In the genomic region with DNA sequence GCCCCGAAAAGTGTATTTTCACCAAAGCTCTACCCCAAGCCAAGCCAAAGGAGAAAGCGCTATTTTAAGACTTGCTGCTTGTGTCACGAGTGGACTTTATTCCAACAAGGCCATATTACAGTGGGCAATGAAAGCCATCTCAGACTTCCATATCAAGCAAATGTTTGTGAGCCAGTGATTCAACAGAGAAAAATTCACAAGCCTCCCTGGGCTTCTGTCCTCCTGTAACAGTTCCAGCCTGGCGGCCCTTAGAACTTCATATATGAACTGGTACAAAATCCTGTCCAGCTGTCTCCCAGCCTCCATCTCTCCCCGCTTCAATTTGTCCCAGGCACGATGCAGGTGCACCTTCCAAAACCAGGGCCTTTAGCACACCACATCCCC, we compare ENCODE assay signal across 11 cellular contexts. TPM values are rescaled to one million over a fixed set of nuclear protein-coding genes. Genes with fewer than 3 reads are reported as not detected.
A peak's percentile ranks its signal among the peaks of the same experiment; 100 is the strongest.
DNase-seq lines count a peak whose midpoint lies in the region; ATAC-seq and TF ChIP-seq lines count a peak whose summit lies in the region.
"Had no signal": no experiment of that assay in that cellular context is flagged by ENCODE, and none has a peak within 500 bp of the region (broad histone marks: within the 10 kb centered on the region; RNA-seq: fewer than 3 reads in every experiment).

No MANE protein-coding gene starts in this region.

- peak overlapping the region; percentile 69 to 75 for H3K27ac ChIP-seq in coronary artery
- H3K27ac ChIP-seq in left lung: no peak overlapping the region
- peak overlapping the region in 3 of 5 donors; percentile 41 to 71 (median 70) for H3K27ac ChIP-seq in stomach
- no peak overlapping the region for H3K27ac ChIP-seq in caudate nucleus (ENCODE audit: low read depth, low read length)
- H3K27ac ChIP-seq: foreskin keratinocyte had no signal

- TF ChIP-seq POLR2A in stomach (IDR thresholded peaks at IDR 0.05): no peak

- 58 to 85% (median 76%) methylated on average over 6 of the region's 6 CpGs for WGBS in stomach, 5 donors

- no peak for TF ChIP-seq CTCF in coronary artery (IDR thresholded peaks at IDR 0.05)
- no peak for TF ChIP-seq CTCF in left lung (IDR thresholded peaks at IDR 0.05)
- no peak for TF ChIP-seq CTCF in stomach (IDR thresholded peaks at IDR 0.05)

- intact Hi-C loops in left lung (cut with DNase I) (no loop called here), stomach (cut with DNase I; ENCODE audit: low total_unique reads) (no loop called here)

- H3K4me1 ChIP-seq in left lung (no peaks in the 10 kb centered on the region), stomach (peaks cover 2 to 59% (median 28%) of the 10 kb centered on the region in 4 donors)
- H3K4me1 ChIP-seq: foreskin keratinocyte had no signal

- H3K27me3 ChIP-seq in left lung: no peaks in the 10 kb centered on the region
- no peaks in the 10 kb centered on the region for H3K27me3 ChIP-seq in stomach
- H3K27me3 ChIP-seq: foreskin keratinocyte had no signal

- ATAC-seq in left lung (peak; percentile 44), HG02973 (IDR thresholded peaks at IDR 0.05; ENCODE audit: unreplicated experiment) (no peak)
- ATAC-seq: foreskin keratinocyte had no signal

- H3K36me3 ChIP-seq in left lung: no peaks in the 10 kb centered on the region
- H3K36me3 ChIP-seq in stomach: peaks cover 0 to 7% (median 0%) of the 10 kb centered on the region in 4 donors

- DNase-seq in EH (ENCODE audit: low read depth) (peak; percentile 84), coronary artery (ENCODE audit: low spot score) (no peak), left lung (no peak), stomach (no peak), HT-29 (ENCODE audit: low spot score) (no peak), inferior parietal cortex (ENCODE audit: extremely low spot score) (no peak), caudate nucleus (lab: John Stamatoyannopoulos, UW) (no peak)
- DNase-seq: foreskin keratinocyte, NCI-H774, SHP77 treated with DMSO at 0.1 percent for 48 hours had no signal

- peak overlapping the region; percentile 38 for H3K4me3 ChIP-seq in coronary artery
- no peak overlapping the region for H3K4me3 ChIP-seq in left lung
- H3K4me3 ChIP-seq in stomach: no peak overlapping the region

- no peak for TF ChIP-seq EP300 in stomach (IDR thresholded peaks at IDR 0.05)

- H3K9me3 ChIP-seq in left lung (no peaks in the 10 kb centered on the region), stomach (no peaks in the 10 kb centered on the region)

RNA-seq across cellular contexts. Expression of gene LARGE1, which starts 11.2 kb away (rescaled TPM):
- total RNA-seq in left lung (10 to 100 TPM; 22.4 to 28.9 TPM), stomach (100 to 1,000 TPM in 2 of 5 donors, 10 to 100 TPM in 3; 36.9 to 110 (median 86.6) TPM)
- polyA plus RNA-seq in stomach: 1 to 10 TPM; 3.5 to 7.8 (median 4.6) TPM
- 12.6 and 13.1 TPM in 2 replicates for total RNA-seq in HT-29 (2014; rRNA removed; shearing (Covaris generic))

Comparison
In these comparisons a context has a peak if more than half of its experiments do, and no peak if none do; other contexts are left out.
1. H3K27ac ChIP-seq: peak in coronary artery (2 of 2) and stomach (3 of 5); none in left lung (0 of 2) and caudate nucleus (single experiment).